31 cellular contexts compared by ENCODE assay signal in genomic region chrX:40501456-40501855, GRCh38.
"Had no signal": no experiment of that assay in that cellular context is flagged by ENCODE, and none has a peak within 500 bp of the region (broad histone marks: within the 10 kb centered on the region; RNA-seq: fewer than 3 reads in every experiment).

No MANE protein-coding gene starts in this region.

- DNase-seq: activated CD4-positive, alpha-beta memory T cell treated with anti-CD3 and anti-CD28 coated beads for 36 hours; activated CD4-positive, alpha-beta T cell treated with anti-CD3 and anti-CD28 coated beads for 36 hours; activated CD4-positive, alpha-beta T cell treated with anti-CD3 and anti-CD28 coated beads, Interleukin-2, amount 10 ng/mL, durations not matched to agents 24 days and 14 days; activated CD4-positive, CD25-positive, alpha-beta regulatory T cell; activated CD4-positive, CD25-positive, alpha-beta regulatory T cell treated with anti-CD3 and anti-CD28 coated beads, Interleukin-2, amount 50 U/mL, for 72 hours; activated CD8-positive, alpha-beta memory T cell treated with anti-CD3 and anti-CD28 coated beads, Interleukin-2, amount 10 ng/mL, durations not matched to agents 7 days and 5 days; activated CD8-positive, alpha-beta memory T cell treated with anti-CD3 and anti-CD28 coated beads, Interleukin-2, amount 50 U/mL, for 4 hours; activated CD8-positive, alpha-beta T cell treated with anti-CD3 and anti-CD28 coated beads, Interleukin-2, amount 10 ng/mL, durations not matched to agents 7 days and 5 days; activated effector memory CD4-positive, alpha-beta T cell treated with anti-CD3 and anti-CD28 coated beads, Interleukin-2, amount 50 U/mL, for 16 hours; activated naive CD4-positive, alpha-beta T cell treated with anti-CD3 and anti-CD28 coated beads for 36 hours; activated naive CD8-positive, alpha-beta T cell treated with anti-CD3 and anti-CD28 coated beads for 36 hours; activated naive CD8-positive, alpha-beta T cell treated with anti-CD3 and anti-CD28 coated beads, Interleukin-2, amount 50 U/mL, for 24 hours; activated T-cell treated with anti-CD3 and anti-CD28 coated beads, Interleukin-2, amount 50 U/mL, for 1 hour; activated T-cell treated with anti-CD3 and anti-CD28 coated beads, Interleukin-2, amount 50 U/mL, for 48 hours; adrenal gland; amygdala; aorta; body of pancreas; caudate nucleus; cortex of kidney; dermis blood vessel endothelial cell; effector CD4-positive, alpha-beta T cell; effector memory CD8-positive, alpha-beta T cell; erythroblast; foreskin keratinocyte; gastrocnemius medialis; T-helper 2 cell had no signal

- H3K4me1 ChIP-seq: adrenal gland, body of pancreas, esophagus muscularis mucosa, foreskin keratinocyte, gastrocnemius medialis had no signal

- H3K36me3 Mint-ChIP-seq: activated CD4-positive, alpha-beta memory T cell treated with anti-CD3 and anti-CD28 coated beads for 36 hours; activated CD8-positive, alpha-beta memory T cell treated with anti-CD3 and anti-CD28 coated beads, Interleukin-2, amount 10 ng/mL, durations not matched to agents 7 days and 5 days; activated naive CD4-positive, alpha-beta T cell treated with anti-CD3 and anti-CD28 coated beads, Interleukin-2, amount 50 U/mL, for 24 hours; activated naive CD8-positive, alpha-beta T cell treated with anti-CD3 and anti-CD28 coated beads for 36 hours had no signal

- H3K4me1 Mint-ChIP-seq: activated CD4-positive, alpha-beta T cell treated with anti-CD3 and anti-CD28 coated beads for 36 hours; activated naive CD4-positive, alpha-beta T cell treated with anti-CD3 and anti-CD28 coated beads, Interleukin-2, amount 50 U/mL, for 24 hours; activated naive CD8-positive, alpha-beta T cell treated with anti-CD3 and anti-CD28 coated beads for 36 hours; activated naive CD8-positive, alpha-beta T cell treated with anti-CD3 and anti-CD28 coated beads, Interleukin-2, amount 50 U/mL, for 24 hours had no signal

- H3K27ac Mint-ChIP-seq: activated CD4-positive, alpha-beta memory T cell treated with anti-CD3 and anti-CD28 coated beads for 36 hours; activated CD4-positive, alpha-beta T cell treated with anti-CD3 and anti-CD28 coated beads for 36 hours; activated CD4-positive, alpha-beta T cell treated with anti-CD3 and anti-CD28 coated beads, Interleukin-2, amount 10 ng/mL, durations not matched to agents 24 days and 14 days; activated CD8-positive, alpha-beta memory T cell treated with anti-CD3 and anti-CD28 coated beads, Interleukin-2, amount 10 ng/mL, durations not matched to agents 7 days and 5 days; activated CD8-positive, alpha-beta T cell treated with anti-CD3 and anti-CD28 coated beads, Interleukin-2, amount 10 ng/mL, durations not matched to agents 7 days and 5 days; activated naive CD4-positive, alpha-beta T cell treated with anti-CD3 and anti-CD28 coated beads for 36 hours; activated naive CD4-positive, alpha-beta T cell treated with anti-CD3 and anti-CD28 coated beads, Interleukin-2, amount 50 U/mL, for 24 hours; activated naive CD8-positive, alpha-beta T cell treated with anti-CD3 and anti-CD28 coated beads for 36 hours; activated naive CD8-positive, alpha-beta T cell treated with anti-CD3 and anti-CD28 coated beads, Interleukin-2, amount 50 U/mL, for 24 hours; activated T-helper 1 cell treated with anti-CD3 and anti-CD28 coated beads, Interleukin-12 subunit alpha, Interleukin-12 subunit beta, Interleukin-2, Interleukin-4 antibody, amounts not matched to agents 30 ng/mL and 10 ng/mL and 1 ng/mL, durations not matched to agents 14 hours and 24 hours and 36 hours; activated T-helper 2 cell treated with anti-CD3 and anti-CD28 coated beads, Interferon-gamma antibody, Interleukin-2, Interleukin-4, amounts not matched to agents 10 μg/mL and 5 μg/mL and 100 μg/mL, durations not matched to agents 14 hours and 24 hours and 36 hours; effector memory CD8-positive, alpha-beta T cell had no signal

- H3K4me3 Mint-ChIP-seq: activated CD4-positive, alpha-beta memory T cell treated with anti-CD3 and anti-CD28 coated beads for 36 hours; activated CD4-positive, alpha-beta T cell treated with anti-CD3 and anti-CD28 coated beads for 36 hours; activated CD4-positive, alpha-beta T cell treated with anti-CD3 and anti-CD28 coated beads, Interleukin-2, amount 10 ng/mL, durations not matched to agents 24 days and 14 days; activated CD8-positive, alpha-beta memory T cell treated with anti-CD3 and anti-CD28 coated beads, Interleukin-2, amount 10 ng/mL, durations not matched to agents 7 days and 5 days; activated CD8-positive, alpha-beta T cell treated with anti-CD3 and anti-CD28 coated beads, Interleukin-2, amount 10 ng/mL, durations not matched to agents 7 days and 5 days; activated naive CD4-positive, alpha-beta T cell treated with anti-CD3 and anti-CD28 coated beads for 36 hours; activated naive CD4-positive, alpha-beta T cell treated with anti-CD3 and anti-CD28 coated beads, Interleukin-2, amount 50 U/mL, for 24 hours; activated naive CD8-positive, alpha-beta T cell treated with anti-CD3 and anti-CD28 coated beads for 36 hours; activated naive CD8-positive, alpha-beta T cell treated with anti-CD3 and anti-CD28 coated beads, Interleukin-2, amount 50 U/mL, for 24 hours; activated T-helper 1 cell treated with anti-CD3 and anti-CD28 coated beads, Interleukin-12 subunit alpha, Interleukin-12 subunit beta, Interleukin-2, Interleukin-4 antibody, amounts not matched to agents 30 ng/mL and 10 ng/mL and 1 ng/mL, durations not matched to agents 14 hours and 24 hours and 36 hours; effector memory CD8-positive, alpha-beta T cell had no signal

- H3K27me3 Mint-ChIP-seq: activated CD4-positive, alpha-beta memory T cell treated with anti-CD3 and anti-CD28 coated beads for 36 hours; activated CD4-positive, alpha-beta T cell treated with anti-CD3 and anti-CD28 coated beads for 36 hours; activated CD4-positive, alpha-beta T cell treated with anti-CD3 and anti-CD28 coated beads, Interleukin-2, amount 10 ng/mL, durations not matched to agents 24 days and 14 days; activated CD8-positive, alpha-beta memory T cell treated with anti-CD3 and anti-CD28 coated beads, Interleukin-2, amount 10 ng/mL, durations not matched to agents 7 days and 5 days; activated naive CD4-positive, alpha-beta T cell treated with anti-CD3 and anti-CD28 coated beads, Interleukin-2, amount 50 U/mL, for 24 hours; activated naive CD8-positive, alpha-beta T cell treated with anti-CD3 and anti-CD28 coated beads for 36 hours; activated naive CD8-positive, alpha-beta T cell treated with anti-CD3 and anti-CD28 coated beads, Interleukin-2, amount 50 U/mL, for 24 hours had no signal

- H3K27ac ChIP-seq: adrenal gland, body of pancreas, esophagus muscularis mucosa, foreskin keratinocyte, gastrocnemius medialis had no signal

- H3K36me3 ChIP-seq: adrenal gland, esophagus muscularis mucosa, gastrocnemius medialis had no signal

- H3K9me3 ChIP-seq: adrenal gland, body of pancreas, gastrocnemius medialis had no signal

- H3K4me3 ChIP-seq: adrenal gland, body of pancreas, esophagus muscularis mucosa, gastrocnemius medialis had no signal

- H3K27me3 ChIP-seq: adrenal gland, body of pancreas, esophagus muscularis mucosa, foreskin keratinocyte, gastrocnemius medialis had no signal

- H3K9me3 Mint-ChIP-seq: activated CD4-positive, alpha-beta memory T cell treated with anti-CD3 and anti-CD28 coated beads for 36 hours; activated CD4-positive, alpha-beta T cell treated with anti-CD3 and anti-CD28 coated beads, Interleukin-2, amount 10 ng/mL, durations not matched to agents 24 days and 14 days; activated naive CD4-positive, alpha-beta T cell treated with anti-CD3 and anti-CD28 coated beads for 36 hours; activated naive CD4-positive, alpha-beta T cell treated with anti-CD3 and anti-CD28 coated beads, Interleukin-2, amount 50 U/mL, for 24 hours; activated naive CD8-positive, alpha-beta T cell treated with anti-CD3 and anti-CD28 coated beads for 36 hours; activated naive CD8-positive, alpha-beta T cell treated with anti-CD3 and anti-CD28 coated beads, Interleukin-2, amount 50 U/mL, for 24 hours; activated T-helper 1 cell treated with anti-CD3 and anti-CD28 coated beads, Interleukin-12 subunit alpha, Interleukin-12 subunit beta, Interleukin-2, Interleukin-4 antibody, amounts not matched to agents 30 ng/mL and 10 ng/mL and 1 ng/mL, durations not matched to agents 14 hours and 24 hours and 36 hours; activated T-helper 2 cell treated with anti-CD3 and anti-CD28 coated beads, Interferon-gamma antibody, Interleukin-2, Interleukin-4, amounts not matched to agents 10 μg/mL and 5 μg/mL and 100 μg/mL, durations not matched to agents 14 hours and 24 hours and 36 hours; effector memory CD8-positive, alpha-beta T cell had no signal
